16 cellular contexts compared by ENCODE assay signal in genomic region chr1:172952541-172952940, GRCh38.
A peak's percentile ranks its signal among the peaks of the same experiment; 100 is the strongest.
DNase-seq lines count a peak whose midpoint lies in the region; ATAC-seq and TF ChIP-seq lines count a peak whose summit lies in the region.
"Had no signal": no experiment of that assay in that cellular context is flagged by ENCODE, and none has a peak within 500 bp of the region (broad histone marks: within the 10 kb centered on the region; RNA-seq: fewer than 3 reads in every experiment).

No MANE protein-coding gene starts in this region.

- H3K79me1 ChIP-seq in mesenchymal stem cell (replicated peaks; ENCODE audit: low read length, poor library complexity, severe bottlenecking): no peaks in the 10 kb centered on the region

- H3K4me1 ChIP-seq in A673 (ENCODE audit: insufficient read depth, low read length, poor library complexity, severe bottlenecking): peaks cover 50% of the 10 kb centered on the region
- H3K4me1 ChIP-seq in fibroblast of lung (ENCODE audit: control insufficient read depth, extremely low read depth, insufficient read depth, low read length): peaks cover 21% of the 10 kb centered on the region
- H3K4me1 ChIP-seq in mesenchymal stem cell (ENCODE audit: control insufficient read depth, insufficient read depth, low read depth, low read length): peaks cover 2% of the 10 kb centered on the region

- H3K14ac ChIP-seq in mesenchymal stem cell (ENCODE audit: low read length in 2 of 2): no peak overlapping the region

- POLR2A ChIA-PET in A673 (lab: Charles Lee; ENCODE audit: low non-redundant PET) (no interaction called here), AG04450 (lab: Yijun Ruan, JAX) (interaction anchor here (1.0 kb wide), 1 partner anchor 43 kb away, joined by 5 read pairs; no protein-coding TSS in a partner anchor)

- H3K27me3 ChIP-seq in A673 (replicated peaks; ENCODE audit: insufficient read depth, low read depth, low read length, poor library complexity) (no peaks in the 10 kb centered on the region), AG04450 (ENCODE audit: control insufficient read depth, insufficient read depth, low read length) (no peaks in the 10 kb centered on the region), fibroblast of lung (ENCODE audit: control insufficient read depth, insufficient read depth, low read length) (no peaks in the 10 kb centered on the region), mesenchymal stem cell (ENCODE audit: control insufficient read depth in 1 of 2, insufficient read depth in 1 of 2, low read length in 2 of 2) (no peaks in the 10 kb centered on the region)
- H3K27me3 ChIP-seq: BLaER1 treated with 17β-estradiol and CSF1 and Interleukin-3, amounts not matched to agents 10 nM and 100 nM had no signal

- no peak overlapping the region for H3K23ac ChIP-seq in mesenchymal stem cell (ENCODE audit: low read length in 2 of 2)

- H2BK5ac ChIP-seq in mesenchymal stem cell (ENCODE audit: low read depth, low read length, poor library complexity, severe bottlenecking): no peak overlapping the region

- H3K9me3 ChIP-seq in A673 (ENCODE audit: low read depth, low read length, poor library complexity, severe bottlenecking): no peaks in the 10 kb centered on the region
- no peaks in the 10 kb centered on the region for H3K9me3 ChIP-seq in AG04450 (ENCODE audit: control insufficient read depth, insufficient read depth, low read length)
- no peaks in the 10 kb centered on the region for H3K9me3 ChIP-seq in fibroblast of lung (ENCODE audit: control insufficient read depth, insufficient read depth, low read depth, low read length)
- no peaks in the 10 kb centered on the region for H3K9me3 ChIP-seq in mesenchymal stem cell (ENCODE audit: control insufficient read depth, low read length)
- H3K9me3 ChIP-seq: BLaER1 treated with 17β-estradiol and CSF1 and Interleukin-3, amounts not matched to agents 10 nM and 100 nM had no signal

- H2BK120ac ChIP-seq in mesenchymal stem cell (ENCODE audit: low read depth, low read length): no peak overlapping the region

- no peak overlapping the region for H3K18ac ChIP-seq in mesenchymal stem cell (ENCODE audit: low read depth in 1 of 2, low read length in 2 of 2)

- no peak overlapping the region for H2AK5ac ChIP-seq in mesenchymal stem cell (ENCODE audit: low read length, severe bottlenecking)

- H3K4me3 ChIP-seq in A673 (ENCODE audit: low read depth, low read length, poor library complexity, severe bottlenecking) (no peak overlapping the region), AG04450 (ENCODE audit: low read depth, low read length) (no peak overlapping the region), fibroblast of lung (replicated peaks in 1 of 4; ENCODE audit: control extremely low read depth in 1 of 4, insufficient read depth in 1 of 4, low read depth in 3 of 4, low read length in 4 of 4) (no peak overlapping the region), mesenchymal stem cell (ENCODE audit: insufficient read depth in 1 of 2, low read depth in 1 of 2, low read length in 2 of 2) (no peak overlapping the region)
- H3K4me3 ChIP-seq: BLaER1 treated with 17β-estradiol and CSF1 and Interleukin-3, amounts not matched to agents 10 nM and 100 nM; GM12878; GM23338 had no signal

- H3K27ac ChIP-seq in A673 (ENCODE audit: low read depth, low read length, poor library complexity, severe bottlenecking): no peak overlapping the region
- peak overlapping the region; percentile 62 for H3K27ac ChIP-seq in AG04450 (ENCODE audit: low read depth, low read length)
- H3K27ac ChIP-seq in fibroblast of lung (ENCODE audit: insufficient read depth, low read length): no peak overlapping the region
- H3K27ac ChIP-seq in mesenchymal stem cell (ENCODE audit: low read length, poor library complexity, severe bottlenecking): no peak overlapping the region
- H3K27ac ChIP-seq: BLaER1 treated with 17β-estradiol and CSF1 and Interleukin-3, amounts not matched to agents 10 nM and 100 nM had no signal

- ATAC-seq in GM21515 (IDR thresholded peaks at IDR 0.05; ENCODE audit: unreplicated experiment): no peak
- ATAC-seq: GM12878, GM23338 had no signal

- H2BK15ac ChIP-seq in mesenchymal stem cell (ENCODE audit: low read depth, poor library complexity, severe bottlenecking): no peak overlapping the region

- H2AFZ ChIP-seq in fibroblast of lung (ENCODE audit: low read length): no peak overlapping the region
- H2AFZ ChIP-seq in mesenchymal stem cell (ENCODE audit: low read depth, low read length): no peak overlapping the region
- H2AFZ ChIP-seq: GM23338 had no signal

- no peaks in the 10 kb centered on the region for H4K20me1 ChIP-seq in fibroblast of lung (ENCODE audit: control insufficient read depth, extremely low read depth, insufficient read depth, low read length)
- H4K20me1 ChIP-seq: BLaER1 treated with 17β-estradiol and CSF1 and Interleukin-3, amounts not matched to agents 10 nM and 100 nM had no signal

- no peak for TF ChIP-seq CTCF in A673 (conservative IDR thresholded peaks at IDR 0.05; ENCODE audit: low read depth, low read length)
- no peak for TF ChIP-seq CTCF in AG04450 (IDR thresholded peaks at IDR 0.05; ENCODE audit: low read depth, low read length)
- TF ChIP-seq CTCF in fibroblast of lung (conservative IDR thresholded peaks at IDR 0.05 in 1 of 2, IDR thresholded peaks at IDR 0.05 in 1 of 2; ENCODE audit: low read depth in 1 of 2, low read length in 2 of 2): no peak

- H3K36me3 ChIP-seq in A673 (ENCODE audit: insufficient read depth, low read length, poor library complexity, severe bottlenecking): no peaks in the 10 kb centered on the region
- no peaks in the 10 kb centered on the region for H3K36me3 ChIP-seq in fibroblast of lung (ENCODE audit: control insufficient read depth, insufficient read depth, low read length)
- no peaks in the 10 kb centered on the region for H3K36me3 ChIP-seq in mesenchymal stem cell (ENCODE audit: control insufficient read depth in 1 of 2, insufficient read depth in 2 of 2, low read depth in 1 of 2, low read length in 2 of 2)
- H3K36me3 ChIP-seq: BLaER1 treated with 17β-estradiol and CSF1 and Interleukin-3, amounts not matched to agents 10 nM and 100 nM had no signal

- WGBS in mesenchymal stem cell: no CpG with 5 or more reads among the region's 1 CpG

- H3K9ac ChIP-seq in fibroblast of lung (ENCODE audit: insufficient read depth, low read length) (no peak overlapping the region), mesenchymal stem cell (ENCODE audit: low read length) (no peak overlapping the region)
- H3K9ac ChIP-seq: BLaER1 treated with 17β-estradiol and CSF1 and Interleukin-3, amounts not matched to agents 10 nM and 100 nM had no signal

- no peak overlapping the region for H4K8ac ChIP-seq in mesenchymal stem cell (ENCODE audit: low read length)

- no peaks in the 10 kb centered on the region for H3K79me2 ChIP-seq in fibroblast of lung (ENCODE audit: control insufficient read depth, insufficient read depth, low read length)

- H2BK12ac ChIP-seq in mesenchymal stem cell (ENCODE audit: low read length in 2 of 2): no peak overlapping the region

- H4K91ac ChIP-seq in mesenchymal stem cell (ENCODE audit: low read length): no peak overlapping the region

- DNase-seq in A673 (ENCODE audit: low spot score) (peak; percentile 39), AG04450 (ENCODE audit: low read depth, low spot score) (no peak), M059J (ENCODE audit: low read depth) (peak; percentile 37), fibroblast of lung (ENCODE audit: low read depth in 2 of 2) (peak; percentile 48 to 66), NCI-H2196 treated with DMSO at 0.1 percent for 48 hours (lab: John Stamatoyannopoulos, UW; ENCODE audit: unreplicated experiment) (no peak), mesenchymal stem cell (no peak), 8988T (no peak)
- DNase-seq: CD4-positive, CD25-positive, alpha-beta regulatory T cell; DMS 273 treated with DMSO at 0.1 percent for 48 hours; H7; HFFc6; KBM-7 had no signal

- H3K4ac ChIP-seq in mesenchymal stem cell (ENCODE audit: low read depth in 1 of 2, low read length in 2 of 2): no peak overlapping the region

- CTCF ChIA-PET in A673 (lab: Charles Lee): no interaction called here
- CTCF ChIA-PET in AG04450 (lab: Charles Lee): no interaction called here

- intact Hi-C loops in A673 (cut with micrococcal nuclease; ENCODE audit: unreplicated experiment): no loop called here

- H3K4me2 ChIP-seq in fibroblast of lung (ENCODE audit: extremely low read depth, insufficient read depth, low read length) (no peak overlapping the region), mesenchymal stem cell (ENCODE audit: low read length, poor library complexity, severe bottlenecking) (no peak overlapping the region)
- H3K4me2 ChIP-seq: BLaER1 treated with 17β-estradiol and CSF1 and Interleukin-3, amounts not matched to agents 10 nM and 100 nM; GM23338 had no signal

- BruUV-seq in A673 (replicated peaks; lab: Mats Ljungman, UMichigan): no TSS peak

Comparison
In these comparisons a context has a peak if more than half of its experiments do, and no peak if none do; other contexts are left out.
1. DNase-seq: peak in A673 (single experiment), M059J (single experiment) and fibroblast of lung (2 of 2); none in AG04450 (single experiment), NCI-H2196 treated with DMSO at 0.1 percent for 48 hours (single experiment), mesenchymal stem cell (single experiment) and 8988T (single experiment).